Comparison of ENCODE assay signal across 16 cellular contexts in the genomic region with DNA sequence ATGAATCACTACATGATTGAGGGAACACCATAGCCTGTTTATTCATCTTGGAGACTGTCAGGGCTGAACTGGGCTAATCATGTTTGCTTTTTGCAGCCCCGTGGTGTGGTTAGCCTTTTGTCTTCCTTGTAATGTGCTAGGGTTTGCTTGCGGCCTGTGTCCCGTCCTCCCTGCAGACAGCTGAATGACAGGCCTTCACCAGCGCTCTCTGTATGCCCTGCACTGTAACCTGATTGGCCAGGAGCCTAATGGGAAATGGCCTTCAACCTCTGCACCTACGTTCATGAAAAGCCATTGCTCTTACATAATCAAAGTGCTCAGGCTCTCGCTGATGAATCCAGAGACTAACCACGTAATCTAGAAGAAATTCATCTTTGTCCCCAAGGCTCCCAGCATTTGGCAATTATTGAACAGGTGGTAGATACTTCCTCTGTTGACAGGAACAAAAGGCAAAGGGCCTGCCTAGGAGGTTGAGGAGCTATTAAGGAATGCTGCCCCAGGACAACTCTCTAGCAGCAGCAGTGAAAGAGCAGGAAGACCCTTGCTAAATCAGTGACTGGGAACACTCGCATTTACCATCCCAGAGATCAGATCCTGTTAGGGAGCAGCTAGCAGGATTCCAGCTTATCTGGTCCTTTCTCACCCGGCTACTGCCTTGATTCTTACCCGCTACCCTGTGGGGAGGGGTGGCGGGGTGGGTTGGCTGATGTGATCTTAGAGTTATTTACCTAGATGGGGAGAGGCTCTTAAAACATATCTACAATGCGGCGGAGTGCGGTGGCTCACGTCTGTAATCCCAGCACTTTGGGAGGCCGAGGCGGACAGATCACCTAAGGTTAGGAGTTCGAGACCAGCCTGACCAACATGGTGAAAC. TPM values are rescaled to one million over a fixed set of nuclear protein-coding genes. Genes with fewer than 3 reads are reported as not detected.
A peak's percentile ranks its signal among the peaks of the same experiment; 100 is the strongest.
DNase-seq lines count a peak whose midpoint lies in the region; ATAC-seq, FAIRE-seq and TF ChIP-seq lines count a peak whose summit lies in the region.
"Had no signal": no experiment of that assay in that cellular context is flagged by ENCODE, and none has a peak within 500 bp of the region (broad histone marks: within the 10 kb centered on the region; RNA-seq: fewer than 3 reads in every experiment).

No MANE protein-coding gene starts in this region.

- H3K79me1 ChIP-seq in H1 (ENCODE audit: low read depth, low read length): no peaks in the 10 kb centered on the region

- H4K20me1 ChIP-seq in GM23338 (replicated peaks; ENCODE audit: insufficient read depth): no peaks in the 10 kb centered on the region
- H4K20me1 ChIP-seq in H1 (replicated peaks in 1 of 2; ENCODE audit: control insufficient read depth in 1 of 2, insufficient read depth in 2 of 2, low read length in 2 of 2): no peaks in the 10 kb centered on the region
- no peaks in the 10 kb centered on the region for H4K20me1 ChIP-seq in neural progenitor cell (ENCODE audit: low read depth)

- H3K4ac ChIP-seq in H1 (replicated peaks; ENCODE audit: insufficient read length, low read depth, low read length): no peak overlapping the region

- no peak overlapping the region for H2BK120ac ChIP-seq in H1 (replicated peaks; ENCODE audit: low read depth, low read length)

- H4K5ac ChIP-seq in H1 (ENCODE audit: insufficient read length, low read depth, low read length): no peak overlapping the region

- H3K27ac Mint-ChIP-seq in GM23338 (no peak overlapping the region), neural progenitor cell (peak overlapping the region; percentile 58)
- H3K27ac Mint-ChIP-seq: B cell, endodermal cell had no signal

- TF ChIP-seq RAD21 in H1 (IDR thresholded peaks at IDR 0.05 in 1 of 2, conservative IDR thresholded peaks at IDR 0.05 in 1 of 2; ENCODE audit: low read depth in 2 of 2, low read length in 2 of 2): no peak

- H2AK5ac ChIP-seq in H1 (ENCODE audit: low read depth, low read length): no peak overlapping the region

- no peak overlapping the region for H3K14ac ChIP-seq in H1 (ENCODE audit: insufficient read length)

- H3K4me2 ChIP-seq in GM23338 (no peak overlapping the region), H1 (ENCODE audit: insufficient read depth in 1 of 2, low read depth in 2 of 2, low read length in 2 of 2) (no peak overlapping the region), neural progenitor cell (no peak overlapping the region)

- TF ChIP-seq EP300 in H1 (IDR thresholded peaks at IDR 0.05; ENCODE audit: borderline replicate concordance in 1 of 2, low read depth in 2 of 2, low read length in 2 of 2): no peak

- no peak overlapping the region for H4K91ac ChIP-seq in H1 (replicated peaks; ENCODE audit: insufficient read length, low read length)

- H3K79me2 ChIP-seq in GM23338 (replicated peaks; ENCODE audit: insufficient read depth) (no peaks in the 10 kb centered on the region), H1 (ENCODE audit: control insufficient read depth in 1 of 2, insufficient read depth in 2 of 2, low read length in 2 of 2) (no peaks in the 10 kb centered on the region), neural progenitor cell (ENCODE audit: low read depth) (no peaks in the 10 kb centered on the region)
- H3K79me2 ChIP-seq: parathyroid adenoma had no signal

- H3K9me3 ChIP-seq in Peyer's patch: no peaks in the 10 kb centered on the region
- no peaks in the 10 kb centered on the region for H3K9me3 ChIP-seq in H1 (ENCODE audit: insufficient read depth in 2 of 2, low read depth in 1 of 2, low read length in 1 of 2)
- H3K9me3 ChIP-seq in neural progenitor cell (ENCODE audit: low read depth): no peaks in the 10 kb centered on the region
- no peaks in the 10 kb centered on the region for H3K9me3 ChIP-seq in lower lobe of right lung

- H3K4me3 Mint-ChIP-seq in GM23338 (no peak overlapping the region), neural progenitor cell (no peak overlapping the region)
- H3K4me3 Mint-ChIP-seq: B cell, endodermal cell had no signal

- peak; percentile 55 to 78 for TF ChIP-seq POLR2A in Peyer's patch (IDR thresholded peaks at IDR 0.05)
- no peak for TF ChIP-seq POLR2A in H1 (IDR thresholded peaks at IDR 0.05; ENCODE audit: control extremely low read depth in 1 of 2, low read depth in 2 of 2, low read length in 2 of 2)

- H3K9me2 ChIP-seq in GM23338 (ENCODE audit: insufficient read depth): no peaks in the 10 kb centered on the region

- DNase-seq in GM23338 (ENCODE audit: low spot score) (no peak), Peyer's patch (peak in 2 of 3 donors; percentile 81 to 87), H1 (ENCODE audit: low read depth in 1 of 2, low spot score in 2 of 2) (no peak), neural progenitor cell (ENCODE audit: low spot score) (peak; percentile 16), lower lobe of right lung (no peak), inferior parietal cortex (ENCODE audit: extremely low spot score) (no peak)
- DNase-seq: activated T-cell treated with anti-CD3 and anti-CD28 coated beads, Interleukin-2, amount 50 U/mL, for 48 hours; glutamatergic neuron; left lung; NCI-H1105 had no signal

- H2BK15ac ChIP-seq in H1 (ENCODE audit: low read length): no peak overlapping the region

- POLR2A ChIA-PET in H1 (lab: Charles Lee; ENCODE audit: partially characterized antibody): no interaction called here

- H3K4me1 Mint-ChIP-seq in GM23338 (peaks cover 10% of the 10 kb centered on the region), neural progenitor cell (peaks cover 33% of the 10 kb centered on the region)
- H3K4me1 Mint-ChIP-seq: B cell had no signal

- H3K27me3 ChIP-seq in GM23338 (ENCODE audit: insufficient read depth): no peaks in the 10 kb centered on the region
- no peaks in the 10 kb centered on the region for H3K27me3 ChIP-seq in Peyer's patch
- no peaks in the 10 kb centered on the region for H3K27me3 ChIP-seq in H1 (replicated peaks in 1 of 4; ENCODE audit: control insufficient read depth in 3 of 4, extremely low read depth in 1 of 4, insufficient read depth in 3 of 4, low read length in 3 of 4)
- no peaks in the 10 kb centered on the region for H3K27me3 ChIP-seq in neural progenitor cell
- H3K27me3 ChIP-seq in lower lobe of right lung (ENCODE audit: low read depth): no peaks in the 10 kb centered on the region
- H3K27me3 ChIP-seq: left lung had no signal

- ATAC-seq in GM23338 (peak; percentile 55; the same call in 2 of the 3 replicates), lower lobe of right lung (no peak), GM21717 (IDR thresholded peaks at IDR 0.05; ENCODE audit: unreplicated experiment) (no peak), HG02588 (IDR thresholded peaks at IDR 0.05; ENCODE audit: unreplicated experiment) (no peak)
- ATAC-seq: left lung had no signal

- H3K27me3 Mint-ChIP-seq in GM23338 (ENCODE audit: insufficient read depth, low read depth, poor library complexity) (peaks cover 5% of the 10 kb centered on the region), neural progenitor cell (ENCODE audit: insufficient read depth, low read depth) (peaks cover 2% of the 10 kb centered on the region)
- H3K27me3 Mint-ChIP-seq: B cell had no signal

- no peak overlapping the region for H3K27ac ChIP-seq in GM23338 (ENCODE audit: low read depth)
- H3K27ac ChIP-seq in Peyer's patch: peak overlapping the region in 3 of 4 donors; percentile 62 to 97 (median 84)
- H3K27ac ChIP-seq in H1 (ENCODE audit: low read depth, low read length): no peak overlapping the region
- H3K27ac ChIP-seq in neural progenitor cell: no peak overlapping the region
- H3K27ac ChIP-seq in lower lobe of right lung: no peak overlapping the region
- H3K27ac ChIP-seq: left lung, parathyroid adenoma had no signal

- no peak overlapping the region for H3K56ac ChIP-seq in H1 (replicated peaks; ENCODE audit: insufficient read length, low read depth, low read length)

- no peak overlapping the region for H3K18ac ChIP-seq in H1 (ENCODE audit: extremely low read depth, low read length)

- H3K23ac ChIP-seq in H1 (ENCODE audit: insufficient read length): no peak overlapping the region

- WGBS in H1 (ENCODE audit: extremely low coverage in 1 of 2, insufficient coverage in 1 of 2, insufficient read length in 1 of 2, insufficient replicate concordance in 2 of 2, low coverage in 1 of 2, low lambda C conversion rate in 2 of 2, missing lambda C conversion rate in 1 of 2), 2 experiments: 90% methylated on average over 18 of the region's 18 CpGs; no CpG with 5 or more reads in 1 of the 2 experiments

- H3K9me3 Mint-ChIP-seq in GM23338: no peaks in the 10 kb centered on the region
- peaks cover 3% of the 10 kb centered on the region for H3K9me3 Mint-ChIP-seq in neural progenitor cell
- H3K9me3 Mint-ChIP-seq: endodermal cell had no signal

- H2AFZ ChIP-seq in GM23338: peak overlapping the region; percentile 81; the same call in 1 of the 2 replicates
- peak overlapping the region; percentile 89 for H2AFZ ChIP-seq in H1 (ENCODE audit: low read length)
- peak overlapping the region; percentile 64 for H2AFZ ChIP-seq in neural progenitor cell (replicated peaks)
- H2AFZ ChIP-seq: parathyroid adenoma had no signal

- H3K36me3 Mint-ChIP-seq in GM23338 (ENCODE audit: low read depth) (no peaks in the 10 kb centered on the region), neural progenitor cell (no peaks in the 10 kb centered on the region)

- H3F3A ChIP-seq in GM23338 (replicated peaks; ENCODE audit: low read depth) (no peaks in the 10 kb centered on the region), neural progenitor cell (ENCODE audit: low read depth) (no peaks in the 10 kb centered on the region)

- H3K4me3 ChIP-seq in GM23338: no peak overlapping the region
- H3K4me3 ChIP-seq in Peyer's patch: peak overlapping the region in 1 of 4 donors; percentile 11
- no peak overlapping the region for H3K4me3 ChIP-seq in H1 (ENCODE audit: extremely low read depth in 1 of 4, insufficient read depth in 2 of 4, low read depth in 3 of 4, low read length in 4 of 4)
- no peak overlapping the region for H3K4me3 ChIP-seq in neural progenitor cell
- no peak overlapping the region for H3K4me3 ChIP-seq in lower lobe of right lung
- H3K4me3 ChIP-seq: left lung had no signal

- FAIRE-seq in H1 (lab: Jason Lieb, UNC): no peak
- FAIRE-seq: H54 had no signal

- H3K36me3 ChIP-seq in GM23338 (ENCODE audit: insufficient read depth) (no peaks in the 10 kb centered on the region), Peyer's patch (no peaks in the 10 kb centered on the region), H1 (ENCODE audit: control insufficient read depth in 2 of 4, insufficient read depth in 4 of 4, low read length in 3 of 4) (no peaks in the 10 kb centered on the region), neural progenitor cell (no peaks in the 10 kb centered on the region), lower lobe of right lung (no peaks in the 10 kb centered on the region)
- H3K36me3 ChIP-seq: left lung had no signal

- no peak overlapping the region for H4K8ac ChIP-seq in H1 (ENCODE audit: extremely low read depth, insufficient read depth, low read length)

- H3K9ac ChIP-seq in H1 (replicated peaks in 1 of 4; ENCODE audit: extremely low read depth in 1 of 4, low read depth in 3 of 4, low read length in 3 of 4): no peak overlapping the region
- no peak overlapping the region for H3K9ac ChIP-seq in neural progenitor cell
- H3K9ac ChIP-seq: parathyroid adenoma had no signal

- intact Hi-C loops in lower lobe of right lung (cut with DNase I): no loop called here

- H3K4me1 ChIP-seq in GM23338 (ENCODE audit: insufficient read depth): peaks cover 5% of the 10 kb centered on the region; the same call in 1 of the 2 replicates
- H3K4me1 ChIP-seq in Peyer's patch: peaks cover 0 to 16% (median 0%) of the 10 kb centered on the region in 4 donors
- H3K4me1 ChIP-seq in H1 (replicated peaks in 1 of 4; ENCODE audit: control insufficient read depth in 3 of 4, insufficient read depth in 4 of 4, low read length in 3 of 4): peaks cover 0 to 2% (median 0%) of the 10 kb centered on the region in 4 experiments; a peak in 2 of 7 replicates
- peaks cover 14% of the 10 kb centered on the region for H3K4me1 ChIP-seq in neural progenitor cell
- no peaks in the 10 kb centered on the region for H3K4me1 ChIP-seq in lower lobe of right lung
- H3K4me1 ChIP-seq: left lung, parathyroid adenoma had no signal

- H2BK12ac ChIP-seq in H1 (ENCODE audit: low read depth, low read length): no peak overlapping the region

- H2BK5ac ChIP-seq in H1 (ENCODE audit: low read depth, low read length): no peak overlapping the region

- H3K23me2 ChIP-seq in H1 (ENCODE audit: low read depth, low read length): no peaks in the 10 kb centered on the region

- CTCF ChIA-PET in H1 (lab: Charles Lee; ENCODE audit: partially characterized antibody): interaction anchor here (0.7 kb wide), 1 partner anchor 140 kb away, joined by 3 read pairs; no protein-coding TSS in a partner anchor

- no peak overlapping the region for H2BK20ac ChIP-seq in H1 (ENCODE audit: low read length)

- TF ChIP-seq CTCF in GM23338 (conservative IDR thresholded peaks at IDR 0.05; ENCODE audit: low read depth in 2 of 2): no peak
- peak in 1 of 6 experiments; percentile 6 for TF ChIP-seq CTCF in Peyer's patch (IDR thresholded peaks at IDR 0.05)
- TF ChIP-seq CTCF in H1 (IDR thresholded peaks at IDR 0.05; ENCODE audit: control extremely low read depth in 1 of 3, insufficient read depth in 1 of 3, low read depth in 1 of 3, low read length in 3 of 3): no peak
- no peak for TF ChIP-seq CTCF in neural progenitor cell (IDR thresholded peaks at IDR 0.05)
- TF ChIP-seq CTCF in lower lobe of right lung (IDR thresholded peaks at IDR 0.05): no peak

RNA-seq across cellular contexts. Expression of a gene that starts 42.3 kb away (rescaled TPM):
- total RNA-seq in GM23338 (2014; rRNA removed; shearing (Covaris generic)): 124 and 137 TPM in 2 replicates
- polyA plus RNA-seq in GM23338 (2016; fragmentation: Nextera tagmentation; extraction: Ambion mirVana) (31.3 and 37.6 TPM in 2 replicates), H1 (2011; rRNA removed) (84.0 and 94.4 TPM in 2 replicates)
- total RNA-seq in Peyer's patch (100 to 1,000 TPM in 3 of 4 donors, 10 to 100 TPM in 1; 88.3 to 580 (median 468) TPM), neural progenitor cell (ENCODE audit: low replicate concordance) (400 and 517 TPM in 2 replicates), lower lobe of right lung (106 TPM)
- total RNA-seq in H1 (2021; fragmentation: NEBNext Ultra II Directional; extraction: Animal tissue kit (Norgen Biotek cat#: 25700)): 137 and 144 TPM in 2 replicates
- 74.4 TPM for polyA plus RNA-seq in H1 (2011; cell fraction: cytosol; rRNA removed)
- polyA plus RNA-seq in H1 (2011; cell fraction: nucleus; rRNA removed): 371 TPM
- 73.7 to 125 TPM (median 95.6 TPM) in 4 replicates for polyA plus RNA-seq in H1 (2012, experiment 1 of 2)
- 10.8 TPM for polyA plus RNA-seq in H1 (2012, experiment 2 of 2)
- 93.1 TPM for polyA plus RNA-seq in H1 (2013, experiment 1 of 2)
- polyA plus RNA-seq in H1 (2013, experiment 2 of 2): 69.3 TPM
- 977 and 1,176 TPM in 2 replicates for polyA minus RNA-seq in H1 (2011; rRNA and poly(A)+ RNA removed)
- 243 TPM for polyA minus RNA-seq in H1 (2011; cell fraction: cytosol; rRNA and poly(A)+ RNA removed)
- 409 TPM for polyA minus RNA-seq in H1 (2011; cell fraction: nucleus; rRNA and poly(A)+ RNA removed)

Comparison
In these comparisons a context has a peak if more than half of its experiments do, and no peak if none do; other contexts are left out.
1. DNase-seq: peak in Peyer's patch (2 of 3) and neural progenitor cell (single experiment); none in GM23338 (single experiment), H1 (0 of 2), lower lobe of right lung (single experiment) and inferior parietal cortex (single experiment).
2. H3K27ac ChIP-seq: peak in Peyer's patch (3 of 4); none in GM23338 (single experiment), H1 (single experiment), neural progenitor cell (single experiment) and lower lobe of right lung (single experiment).
3. POLR2A ChIP-seq: peak in Peyer's patch (2 of 2); none in H1 (0 of 2).
4. Peak in every context shown above with its lines, with median percentiles within 50 percentile points of each other: H2AFZ ChIP-seq.